In genomic region chr15:40925495-40925862, GRCh38 we compare ENCODE assay signal across 14 cellular contexts. TPM values are rescaled to one million over a fixed set of nuclear protein-coding genes. Genes with fewer than 3 reads are reported as not detected.
DNase-seq lines count a peak whose midpoint lies in the region; ATAC-seq and TF ChIP-seq lines count a peak whose summit lies in the region.
"Had no signal": no experiment of that assay in that cellular context is flagged by ENCODE, and none has a peak within 500 bp of the region (broad histone marks: within the 10 kb centered on the region; RNA-seq: fewer than 3 reads in every experiment).

No MANE protein-coding gene starts in this region.

- H3K27ac ChIP-seq in cardiac muscle cell, result no peak overlapping the region
- no peak overlapping the region for H3K27ac ChIP-seq in heart right ventricle
- H3K27ac ChIP-seq: pancreas had no signal

- peak overlapping the region; percentile 69 for H3K4me3 Mint-ChIP-seq in T-helper 17 cell
- peak overlapping the region; percentile 46 for H3K4me3 Mint-ChIP-seq in type B pancreatic cell
- H3K4me3 Mint-ChIP-seq: activated naive CD8-positive, alpha-beta T cell treated with anti-CD3 and anti-CD28 coated beads, Interleukin-2, amount 10 ng/mL, durations not matched to agents 7 days and 5 days had no signal

- H3K4me1 ChIP-seq in cardiac muscle cell (ENCODE audit: low read depth) (peaks cover 11% of the 10 kb centered on the region), heart right ventricle (peaks cover 15 to 57% (median 48%) of the 10 kb centered on the region in 9 donors), iPS-15b (ENCODE audit: control insufficient read depth, insufficient read depth, low read length) (peaks cover 4% of the 10 kb centered on the region)

- no peak for DNase-seq in cardiac muscle cell (ENCODE audit: low read depth in 1 of 2, low spot score in 1 of 2)
- no peak for DNase-seq in heart right ventricle
- DNase-seq in T-helper 17 cell, result no peak
- DNase-seq in type B pancreatic cell (ENCODE audit: extremely low spot score, unreplicated experiment), result peak; percentile 70
- DNase-seq in DMS53 treated with DMSO at 0.1 percent for 48 hours (lab: John Stamatoyannopoulos, UW; ENCODE audit: unreplicated experiment), result no peak
- no peak for DNase-seq in stimulated activated CD4-positive, alpha-beta T cell treated with anti-CD3 and anti-CD28 coated beads, Interleukin-15, amount 100 ng/mL, for 24 hours
- DNase-seq: activated T-cell treated with anti-CD3 and anti-CD28 coated beads for 4 hours, cerebellar nuclear complex, DMS153 had no signal

- H3K36me3 Mint-ChIP-seq in T-helper 17 cell (ENCODE audit: low read depth) (peaks cover 4% of the 10 kb centered on the region), type B pancreatic cell (no peaks in the 10 kb centered on the region)
- H3K36me3 Mint-ChIP-seq: activated naive CD8-positive, alpha-beta T cell treated with anti-CD3 and anti-CD28 coated beads, Interleukin-2, amount 10 ng/mL, durations not matched to agents 7 days and 5 days had no signal

- H3K4me1 Mint-ChIP-seq in T-helper 17 cell (peaks cover 25% of the 10 kb centered on the region), type B pancreatic cell (ENCODE audit: unreplicated experiment) (peaks cover 14% of the 10 kb centered on the region)

- intact Hi-C loops in heart right ventricle (cut with DNase I), result no loop called here

- peaks cover 93% of the 10 kb centered on the region for H3K27me3 ChIP-seq in cardiac muscle cell
- peaks cover 5 to 65% (median 33%) of the 10 kb centered on the region in 7 donors for H3K27me3 ChIP-seq in heart right ventricle
- peaks cover 88% of the 10 kb centered on the region for H3K27me3 ChIP-seq in iPS-15b (ENCODE audit: control insufficient read depth, insufficient read depth, low read length)

- no peak overlapping the region for H3K27ac Mint-ChIP-seq in T-helper 17 cell
- H3K27ac Mint-ChIP-seq in type B pancreatic cell, result no peak overlapping the region
- H3K27ac Mint-ChIP-seq: activated naive CD8-positive, alpha-beta T cell treated with anti-CD3 and anti-CD28 coated beads, Interleukin-2, amount 10 ng/mL, durations not matched to agents 7 days and 5 days had no signal

- H3K4me3 ChIP-seq in cardiac muscle cell (peak overlapping the region; percentile 31), heart right ventricle (no peak overlapping the region), iPS-15b (ENCODE audit: low read depth, low read length) (peak overlapping the region; percentile 64)
- H3K4me3 ChIP-seq: lung had no signal

- 49 to 54% methylated on average over 30 of the region's 30 CpGs for WGBS in heart right ventricle, 2 donors

- H3K9me3 Mint-ChIP-seq in type B pancreatic cell, result no peaks in the 10 kb centered on the region
- H3K9me3 Mint-ChIP-seq: activated naive CD8-positive, alpha-beta T cell treated with anti-CD3 and anti-CD28 coated beads, Interleukin-2, amount 10 ng/mL, durations not matched to agents 7 days and 5 days had no signal

- H3K9me3 ChIP-seq in cardiac muscle cell (ENCODE audit: low read depth) (no peaks in the 10 kb centered on the region), heart right ventricle (no peaks in the 10 kb centered on the region), T-helper 17 cell (ENCODE audit: control insufficient read depth, low read length, poor library complexity, severe bottlenecking) (no peaks in the 10 kb centered on the region), iPS-15b (ENCODE audit: control insufficient read depth, insufficient read depth, low read length) (no peaks in the 10 kb centered on the region)
- H3K9me3 ChIP-seq: pancreas had no signal

- no peak for TF ChIP-seq CTCF in cardiac muscle cell (IDR thresholded peaks at IDR 0.05; ENCODE audit: low read depth, low read length)
- no peak for TF ChIP-seq CTCF in heart right ventricle (IDR thresholded peaks at IDR 0.05)
- no peak for TF ChIP-seq CTCF in type B pancreatic cell (conservative IDR thresholded peaks at IDR 0.05)

- ATAC-seq in heart right ventricle (no peak), T-helper 17 cell (no peak), HG03135 (IDR thresholded peaks at IDR 0.05; ENCODE audit: unreplicated experiment) (no peak)

- no peak overlapping the region for H3K9ac ChIP-seq in iPS-15b (ENCODE audit: low read depth, low read length)

- H3K36me3 ChIP-seq in cardiac muscle cell, result no peaks in the 10 kb centered on the region
- H3K36me3 ChIP-seq in heart right ventricle, result no peaks in the 10 kb centered on the region
- no peaks in the 10 kb centered on the region for H3K36me3 ChIP-seq in iPS-15b (ENCODE audit: control insufficient read depth, insufficient read depth, low read length)
- H3K36me3 ChIP-seq: pancreas had no signal

- peaks cover 35% of the 10 kb centered on the region for H3K27me3 Mint-ChIP-seq in T-helper 17 cell
- H3K27me3 Mint-ChIP-seq in type B pancreatic cell, result peaks cover 85% of the 10 kb centered on the region

RNA-seq across cellular contexts. Expression of gene DLL4, which starts 3.7 kb away (rescaled TPM):
- total RNA-seq in cardiac muscle cell (0.11 and 0.71 TPM in 2 replicates), heart right ventricle (10 to 100 TPM in 8 of 10 donors, 1 to 10 TPM in 2; 6.5 to 24.8 (median 16.6) TPM), T-helper 17 cell (not detected), type B pancreatic cell (ENCODE audit: low replicate concordance) (2.9 and 5.9 TPM in 2 replicates)
- polyA plus RNA-seq in cardiac muscle cell (0.42 TPM in 1 of 2 replicates, not detected in the other), heart right ventricle (10 to 100 TPM in 1 of 2 donors, 1 to 10 TPM in 1; 8.7 to 10.2 TPM)

RNA-seq across cellular contexts. Expression of gene CHAC1, which starts 27.8 kb away (rescaled TPM):
- total RNA-seq in cardiac muscle cell (6.0 and 8.0 TPM in 2 replicates), heart right ventricle (1 to 10 TPM in 7 of 10 donors, under 1 TPM in 3; 0.31 to 4.8 (median 1.7) TPM), T-helper 17 cell (under 1 TPM; 0.35 to 0.70 TPM), type B pancreatic cell (ENCODE audit: low replicate concordance) (7.8 and 12.9 TPM in 2 replicates)
- polyA plus RNA-seq in cardiac muscle cell (3.1 and 5.0 TPM in 2 replicates), heart right ventricle (1 to 10 TPM; 1.7 to 7.6 TPM)

RNA-seq across cellular contexts. Expression of gene VPS18, which starts 31.2 kb away (rescaled TPM):
- total RNA-seq in cardiac muscle cell (34.1 and 35.8 TPM in 2 replicates), heart right ventricle (10 to 100 TPM; 16.0 to 25.0 (median 21.5) TPM), T-helper 17 cell (10 to 100 TPM; 13.6 to 18.4 TPM), type B pancreatic cell (ENCODE audit: low replicate concordance) (25.6 and 37.2 TPM in 2 replicates)
- polyA plus RNA-seq in cardiac muscle cell (20.5 and 28.7 TPM in 2 replicates), heart right ventricle (10 to 100 TPM; 10.5 to 12.2 TPM)

RNA-seq across cellular contexts. Expression of gene RHOV, which starts 51.4 kb away (rescaled TPM):
- total RNA-seq in cardiac muscle cell (0.35 and 1.2 TPM in 2 replicates), heart right ventricle (not detected), T-helper 17 cell (under 1 TPM in 1 of 2 donors, not detected in 1; 0.18 TPM), type B pancreatic cell (ENCODE audit: low replicate concordance) (19.3 and 43.3 TPM in 2 replicates)
- polyA plus RNA-seq in cardiac muscle cell (0.84 and 1.5 TPM in 2 replicates), heart right ventricle (under 1 TPM in 1 of 2 donors, not detected in 1; 0.03 TPM)
- total RNA-seq: activated naive CD8-positive, alpha-beta T cell treated with anti-CD3 and anti-CD28 coated beads, Interleukin-2, amount 10 ng/mL, durations not matched to agents 7 days and 5 days had no signal

Comparison
In these comparisons a context has a peak if more than half of its experiments do, and no peak if none do; other contexts are left out.
1. H3K4me3 ChIP-seq: peak in cardiac muscle cell (single experiment) and iPS-15b (single experiment); none in heart right ventricle (0 of 10).